ENCODE assay signal across 23 cellular contexts in the genomic region with DNA sequence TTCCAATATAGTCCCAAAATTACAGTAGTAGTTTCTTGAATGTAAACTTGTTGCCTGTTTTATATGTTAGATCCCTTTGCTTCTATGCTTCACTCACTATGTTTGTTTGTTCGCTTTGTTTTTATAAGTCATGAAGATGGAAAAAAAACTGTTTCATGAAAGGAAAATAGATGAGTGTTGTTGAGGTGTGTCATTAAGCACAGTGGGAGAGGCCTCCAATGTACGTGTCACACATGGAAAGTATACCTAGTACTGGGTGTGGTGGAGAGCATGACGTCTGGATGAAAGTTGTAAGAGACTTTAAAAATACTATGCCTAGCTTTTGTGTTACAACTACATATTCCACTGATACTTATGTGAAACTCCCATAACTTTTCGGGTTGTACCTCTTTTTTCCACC. TPM values are rescaled to one million over a fixed set of nuclear protein-coding genes. Genes with fewer than 3 reads are reported as not detected.
DNase-seq lines count a peak whose midpoint lies in the region; ATAC-seq and TF ChIP-seq lines count a peak whose summit lies in the region.
"Had no signal": no experiment of that assay in that cellular context is flagged by ENCODE, and none has a peak within 500 bp of the region (broad histone marks: within the 10 kb centered on the region; RNA-seq: fewer than 3 reads in every experiment).

No MANE protein-coding gene starts in this region.

- WGBS in suprapubic skin = 67% methylated on average over 4 of the region's 4 CpGs

- no peak for TF ChIP-seq POLR2A in suprapubic skin (IDR thresholded peaks at IDR 0.05)

- TF ChIP-seq CTCF in RWPE2 (IDR thresholded peaks at IDR 0.05; ENCODE audit: poor library complexity, severe bottlenecking) = no peak
- no peak for TF ChIP-seq CTCF in foreskin keratinocyte (conservative IDR thresholded peaks at IDR 0.05)
- no peak for TF ChIP-seq CTCF in suprapubic skin (IDR thresholded peaks at IDR 0.05)

- no peaks in the 10 kb centered on the region for H3K27me3 Mint-ChIP-seq in activated CD4-positive, alpha-beta T cell treated with anti-CD3 and anti-CD28 coated beads for 36 hours
- H3K27me3 Mint-ChIP-seq: CD8-positive, alpha-beta memory T cell had no signal

- ATAC-seq in activated CD4-positive, alpha-beta T cell treated with anti-CD3 and anti-CD28 coated beads for 36 hours = peak; percentile 54
- peak; percentile 45; the same call in 2 of the 3 replicates for ATAC-seq in RWPE2 (ENCODE audit: low read depth)
- peak; percentile 58 for ATAC-seq in foreskin keratinocyte
- no peak for ATAC-seq in GM21515 (IDR thresholded peaks at IDR 0.05; ENCODE audit: unreplicated experiment)
- ATAC-seq: natural killer cell, sciatic nerve had no signal

- POLR2A ChIA-PET in activated CD4-positive, alpha-beta T cell treated with anti-CD3 and anti-CD28 coated beads for 36 hours (lab: Charles Lee) = no interaction called here

- H3K36me3 ChIP-seq in RWPE2 (ENCODE audit: low read depth) = no peaks in the 10 kb centered on the region
- no peaks in the 10 kb centered on the region for H3K36me3 ChIP-seq in suprapubic skin
- H3K36me3 ChIP-seq in SJCRH30 = peaks cover 14% of the 10 kb centered on the region; the same call in 1 of the 2 replicates

- H3K27ac ChIP-seq in RWPE2 (ENCODE audit: poor library complexity, severe bottlenecking) = peak overlapping the region; percentile 88
- peak overlapping the region; percentile 95 for H3K27ac ChIP-seq in foreskin keratinocyte
- H3K27ac ChIP-seq in suprapubic skin = peak overlapping the region; percentile 68
- no peak overlapping the region for H3K27ac ChIP-seq in SJCRH30
- H3K27ac ChIP-seq: 22Rv1 had no signal

- no peak overlapping the region for H3K4me3 Mint-ChIP-seq in activated CD4-positive, alpha-beta T cell treated with anti-CD3 and anti-CD28 coated beads for 36 hours
- H3K4me3 Mint-ChIP-seq: CD8-positive, alpha-beta memory T cell; natural killer cell had no signal

- peaks cover 3% of the 10 kb centered on the region for H3K4me1 Mint-ChIP-seq in activated CD4-positive, alpha-beta T cell treated with anti-CD3 and anti-CD28 coated beads for 36 hours
- H3K4me1 Mint-ChIP-seq: CD8-positive, alpha-beta memory T cell; natural killer cell had no signal

- H3K4me3 ChIP-seq in RWPE2 (ENCODE audit: severe bottlenecking) (no peak overlapping the region), suprapubic skin (no peak overlapping the region), SJCRH30 (no peak overlapping the region)

- no peaks in the 10 kb centered on the region for H3K9me3 Mint-ChIP-seq in activated CD4-positive, alpha-beta T cell treated with anti-CD3 and anti-CD28 coated beads for 36 hours (ENCODE audit: low read depth)
- H3K9me3 Mint-ChIP-seq: activated naive CD4-positive, alpha-beta T cell treated with anti-CD3 and anti-CD28 coated beads, Interleukin-2, amount 50 U/mL, for 72 hours; natural killer cell had no signal

- no peak overlapping the region for H3K27ac Mint-ChIP-seq in activated CD4-positive, alpha-beta T cell treated with anti-CD3 and anti-CD28 coated beads for 36 hours
- H3K27ac Mint-ChIP-seq: activated naive CD4-positive, alpha-beta T cell treated with anti-CD3 and anti-CD28 coated beads, Interleukin-2, amount 50 U/mL, for 72 hours; CD8-positive, alpha-beta memory T cell; natural killer cell had no signal

- no peak for DNase-seq in activated CD4-positive, alpha-beta T cell treated with anti-CD3 and anti-CD28 coated beads for 36 hours
- no peak for DNase-seq in activated CD4-positive, alpha-beta T cell treated with anti-CD3 and anti-CD28 coated beads, Interleukin-2, amount 50 U/mL, for 4 hours
- DNase-seq in RWPE2 (ENCODE audit: low spot score) (no peak), foreskin keratinocyte (peak in 1 of 2 donors; percentile 65), suprapubic skin (ENCODE audit: low spot score in 2 of 2) (no peak), NCI-H1436 treated with DMSO at 0.1 percent for 48 hours (lab: John Stamatoyannopoulos, UW) (no peak), SJCRH30 (no peak)
- DNase-seq: activated T-cell treated with anti-CD3 and anti-CD28 coated beads, Interleukin-2, amount 50 U/mL, for 48 hours; aorta; CD8-positive, alpha-beta memory T cell; cerebellar nuclear complex; effector memory CD4-positive, alpha-beta T cell; natural killer cell; NCI-H187 treated with DMSO at 0.1 percent for 48 hours; NCI-H748 treated with DMSO at 0.1 percent for 48 hours; posterior cingulate gyrus; Right ventricle myocardium superior; substantia nigra; SW 1271 had no signal

- H3K4me1 ChIP-seq in RWPE2 (ENCODE audit: insufficient read depth, poor library complexity, severe bottlenecking) (peaks cover 48% of the 10 kb centered on the region), foreskin keratinocyte (peaks cover 30% of the 10 kb centered on the region), suprapubic skin (peaks cover 16% of the 10 kb centered on the region), SJCRH30 (peaks cover 6% of the 10 kb centered on the region)

- intact Hi-C loops in activated CD4-positive, alpha-beta T cell treated with anti-CD3 and anti-CD28 coated beads for 36 hours (cut with DNase I, micrococcal nuclease) = no loop called here

- no peak for TF ChIP-seq EP300 in suprapubic skin (IDR thresholded peaks at IDR 0.05)

- H3K27me3 ChIP-seq in RWPE2 (ENCODE audit: insufficient read depth, poor library complexity, severe bottlenecking) (no peaks in the 10 kb centered on the region), foreskin keratinocyte (no peaks in the 10 kb centered on the region), suprapubic skin (no peaks in the 10 kb centered on the region), SJCRH30 (no peaks in the 10 kb centered on the region)

- no peaks in the 10 kb centered on the region for H3K36me3 Mint-ChIP-seq in activated CD4-positive, alpha-beta T cell treated with anti-CD3 and anti-CD28 coated beads for 36 hours (ENCODE audit: low read depth)
- H3K36me3 Mint-ChIP-seq: activated naive CD4-positive, alpha-beta T cell treated with anti-CD3 and anti-CD28 coated beads, Interleukin-2, amount 50 U/mL, for 72 hours; CD8-positive, alpha-beta memory T cell; natural killer cell had no signal

- CTCF ChIA-PET in activated CD4-positive, alpha-beta T cell treated with anti-CD3 and anti-CD28 coated beads for 36 hours (lab: Charles Lee) = no interaction called here

- no peaks in the 10 kb centered on the region for H3K9me3 ChIP-seq in RWPE2 (ENCODE audit: severe bottlenecking)
- no peaks in the 10 kb centered on the region for H3K9me3 ChIP-seq in suprapubic skin
- peaks cover 2% of the 10 kb centered on the region; the same call in 1 of the 2 replicates for H3K9me3 ChIP-seq in SJCRH30 (replicated peaks)

RNA-seq across cellular contexts. Expression of gene PLS3, which starts 28.4 kb away (rescaled TPM):
- total RNA-seq in activated CD4-positive, alpha-beta T cell treated with anti-CD3 and anti-CD28 coated beads for 36 hours = 1 to 10 TPM; 3.1 to 3.2 TPM
- total RNA-seq in foreskin keratinocyte (292 and 305 TPM in 2 replicates), suprapubic skin (100 to 1,000 TPM in 3 of 4 donors, 10 to 100 TPM in 1; 74.7 to 145 (median 136) TPM)
- 116 and 129 TPM in 2 replicates for polyA plus RNA-seq in foreskin keratinocyte
- total RNA-seq in SJCRH30 (2014; rRNA removed; shearing (Covaris generic)) = 412 and 427 TPM in 2 replicates
- polyA plus RNA-seq: CD8-positive, alpha-beta memory T cell had no signal

Comparison
In these comparisons a context has a peak if more than half of its experiments do, and no peak if none do; other contexts are left out.
1. RNA of gene PLS3, which starts 28.4 kb away (total RNA-seq): 412 to 427 TPM in SJCRH30, 292 to 305 TPM in foreskin keratinocyte and 74.7 to 145 TPM in suprapubic skin; 3.1 to 3.2 TPM in activated CD4-positive, alpha-beta T cell treated with anti-CD3 and anti-CD28 coated beads for 36 hours; every median in the first group is over 10 times any median in the second.